Comparison of ENCODE assay signal across 15 cellular contexts in genomic region chr15:77795446-77795845, GRCh38.
DNase-seq lines count a peak whose midpoint lies in the region; ATAC-seq, FAIRE-seq and TF ChIP-seq lines count a peak whose summit lies in the region.
"Had no signal": no experiment of that assay in that cellular context is flagged by ENCODE, and none has a peak within 500 bp of the region (broad histone marks: within the 10 kb centered on the region; RNA-seq: fewer than 3 reads in every experiment).

No MANE protein-coding gene starts in this region.

- H3K4me1 ChIP-seq in DND-41 (ENCODE audit: insufficient read depth, low read length) = peaks cover 30% of the 10 kb centered on the region
- no peaks in the 10 kb centered on the region for H3K4me1 ChIP-seq in HCT116 (ENCODE audit: control insufficient read depth in 1 of 2, insufficient read depth in 2 of 2, low read length in 2 of 2)
- peaks cover 0 to 19% of the 10 kb centered on the region in 2 experiments; a peak in 2 of 5 replicates for H3K4me1 ChIP-seq in K562 (replicated peaks in 1 of 2; ENCODE audit: control insufficient read depth in 2 of 2, insufficient read depth in 2 of 2, low read length in 2 of 2)
- H3K4me1 ChIP-seq in neural progenitor cell = peaks cover 11% of the 10 kb centered on the region

- H3K27me3 ChIP-seq in DND-41 (ENCODE audit: insufficient read depth, low read length, poor library complexity) = no peaks in the 10 kb centered on the region
- no peaks in the 10 kb centered on the region for H3K27me3 ChIP-seq in HCT116 (ENCODE audit: insufficient read depth, low read length)
- peaks cover 0 to 41% of the 10 kb centered on the region in 2 experiments; a peak in 3 of 5 replicates for H3K27me3 ChIP-seq in K562 (ENCODE audit: control insufficient read depth in 2 of 2, insufficient read depth in 2 of 2, low read length in 2 of 2)
- H3K27me3 ChIP-seq in neural progenitor cell = no peaks in the 10 kb centered on the region
- H3K27me3 ChIP-seq in MG63 = no peaks in the 10 kb centered on the region

- WGBS in K562 (ENCODE audit: insufficient coverage, low coverage, missing lambda C conversion rate) = 6% methylated on average over 10 of the region's 10 CpGs

- TF ChIP-seq RAD21 in HCT116 (IDR thresholded peaks at IDR 0.05; ENCODE audit: low read depth) (no peak), K562 (CRISPR knock-in tag; conservative IDR thresholded peaks at IDR 0.05 in 1 of 2, IDR thresholded peaks at IDR 0.05 in 1 of 2) (no peak)

- no peaks in the 10 kb centered on the region for H3K9me3 Mint-ChIP-seq in neural progenitor cell
- H3K9me3 Mint-ChIP-seq: CD14-positive monocyte; CD8-positive, alpha-beta T cell had no signal

- peaks cover 26% of the 10 kb centered on the region for H3K27me3 Mint-ChIP-seq in neural progenitor cell (ENCODE audit: insufficient read depth, low read depth)

- in situ Hi-C loops in K562 (cut with MboI) = no loop called here

- H3K27ac ChIP-seq in DND-41 (ENCODE audit: low read length) = 0 out of 2 replicates have a peak overlapping the region, but pooled peaks have one; percentile 6
- H3K27ac ChIP-seq in HCT116 (ENCODE audit: low read depth, low read length) = no peak overlapping the region
- H3K27ac ChIP-seq in K562 (ENCODE audit: extremely low read depth, low read depth, low read length) = no peak overlapping the region
- H3K27ac ChIP-seq in neural progenitor cell = no peak overlapping the region

- H3K9me3 ChIP-seq in DND-41 (ENCODE audit: insufficient read depth, low read length, severe bottlenecking) (no peaks in the 10 kb centered on the region), HCT116 (ENCODE audit: control insufficient read depth in 1 of 2, insufficient read depth in 1 of 2, low read depth in 1 of 2, low read length in 2 of 2) (no peaks in the 10 kb centered on the region), K562 (replicated peaks; ENCODE audit: control insufficient read depth, insufficient read depth, low read depth, low read length) (no peaks in the 10 kb centered on the region), neural progenitor cell (ENCODE audit: low read depth) (no peaks in the 10 kb centered on the region), MG63 (no peaks in the 10 kb centered on the region)

- TF ChIP-seq POLR2A in HCT116 (IDR thresholded peaks at IDR 0.05; ENCODE audit: borderline replicate concordance, extremely low read depth, insufficient read depth, insufficient read length) (no peak), K562 (conservative IDR thresholded peaks at IDR 0.05) (no peak)

- H3K4me3 Mint-ChIP-seq in neural progenitor cell = no peak overlapping the region
- H3K4me3 Mint-ChIP-seq: CD8-positive, alpha-beta T cell had no signal

- no peaks in the 10 kb centered on the region for H3F3A ChIP-seq in neural progenitor cell (ENCODE audit: low read depth)

- no peak overlapping the region for H3K9ac ChIP-seq in DND-41 (ENCODE audit: low read depth, low read length)
- H3K9ac ChIP-seq in HCT116 (ENCODE audit: low read length) = no peak overlapping the region
- H3K9ac ChIP-seq in K562 (ENCODE audit: insufficient read depth in 1 of 2, low read depth in 2 of 2, low read length in 2 of 2) = peak overlapping the region in 1 of 2 experiments; percentile 66; a peak in 1 of 4 replicates
- H3K9ac ChIP-seq in neural progenitor cell = no peak overlapping the region

- RAD21 ChIA-PET in HCT116 (lab: Charles Lee; ENCODE audit: low non-redundant PET in 1 of 2, low total read pairs in 2 of 2, uncharacterized antibody in 2 of 2, unreplicated experiment in 2 of 2) = no interaction called here

- no peaks in the 10 kb centered on the region for H3K9me2 ChIP-seq in HCT116 (ENCODE audit: insufficient read depth)

- H3K79me2 ChIP-seq in DND-41 (ENCODE audit: insufficient read depth, low read length) = no peaks in the 10 kb centered on the region
- no peaks in the 10 kb centered on the region for H3K79me2 ChIP-seq in HCT116 (ENCODE audit: insufficient read depth, low read length)
- no peaks in the 10 kb centered on the region for H3K79me2 ChIP-seq in K562 (ENCODE audit: control insufficient read depth, insufficient read depth, low read length)
- no peaks in the 10 kb centered on the region for H3K79me2 ChIP-seq in neural progenitor cell (ENCODE audit: low read depth)

- no peak for TF ChIP-seq EP300 in K562 (IDR thresholded peaks at IDR 0.05; ENCODE audit: low read length)

- no peaks in the 10 kb centered on the region for H4K20me1 ChIP-seq in DND-41 (ENCODE audit: insufficient read depth, low read length)
- H4K20me1 ChIP-seq in HCT116 (ENCODE audit: insufficient read depth) = no peaks in the 10 kb centered on the region
- H4K20me1 ChIP-seq in K562 (replicated peaks; ENCODE audit: control insufficient read depth, insufficient read depth, low read length) = peaks cover 4% of the 10 kb centered on the region; the same call in 1 of the 2 replicates
- H4K20me1 ChIP-seq in neural progenitor cell (ENCODE audit: low read depth) = no peaks in the 10 kb centered on the region

- POLR2A ChIA-PET in HCT116 (lab: Charles Lee) = no interaction called here
- POLR2A ChIA-PET in K562 (lab: Yijun Ruan, JAX) = interaction anchor here (0.6 kb wide), 1 partner anchor 677 kb away, joined by 5 read pairs; no protein-coding TSS in a partner anchor

- H3K36me3 ChIP-seq in DND-41 (ENCODE audit: insufficient read depth, low read length) (no peaks in the 10 kb centered on the region), HCT116 (ENCODE audit: control insufficient read depth in 1 of 2, insufficient read depth in 2 of 2, low read length in 2 of 2) (no peaks in the 10 kb centered on the region), K562 (ENCODE audit: control insufficient read depth, insufficient read depth, low read length) (no peaks in the 10 kb centered on the region), neural progenitor cell (no peaks in the 10 kb centered on the region), MG63 (no peaks in the 10 kb centered on the region)

- no TSS peak for BruUV-seq in HCT116 (replicated peaks; lab: Mats Ljungman, UMichigan)
- no TSS peak for BruUV-seq in K562 (replicated peaks; lab: Mats Ljungman, UMichigan)

- ATAC-seq in DND-41 (ENCODE audit: insufficient read depth, low read depth) (no peak), HCT116 (no peak), K562 (no peak), GM21576 (IDR thresholded peaks at IDR 0.05; ENCODE audit: unreplicated experiment) (no peak)
- ATAC-seq: CD8-positive, alpha-beta T cell had no signal

- no peaks in the 10 kb centered on the region for H3K9me1 ChIP-seq in K562 (ENCODE audit: control insufficient read depth, insufficient read depth, low read length)

- H3K4me2 ChIP-seq in DND-41 (ENCODE audit: insufficient read depth, low read length) (no peak overlapping the region), HCT116 (ENCODE audit: low read length) (no peak overlapping the region), K562 (ENCODE audit: insufficient read depth, low read length) (no peak overlapping the region), neural progenitor cell (no peak overlapping the region)

- DNase-seq in DND-41 = no peak
- DNase-seq in HCT116 (ENCODE audit: low read depth, low spot score) = no peak
- DNase-seq in K562 (ENCODE audit: extremely low read depth in 1 of 4, low spot score in 3 of 4) = no peak
- DNase-seq in neural progenitor cell (ENCODE audit: low spot score) = peak; percentile 31
- DNase-seq in MG63 = no peak
- DNase-seq: CD8-positive, alpha-beta T cell; COR-L47; DMS153; DMS79 treated with DMSO at 0.1 percent for 48 hours; GDM1; H7; KG1 had no signal

- H2AFZ ChIP-seq in DND-41 (ENCODE audit: low read depth, low read length) (no peak overlapping the region), HCT116 (ENCODE audit: low read depth, low read length, poor library complexity, severe bottlenecking) (no peak overlapping the region), K562 (ENCODE audit: low read depth, low read length) (no peak overlapping the region), neural progenitor cell (replicated peaks) (no peak overlapping the region)

- FAIRE-seq in K562 (lab: Jason Lieb, UNC) = peak; percentile 11
- FAIRE-seq: D721Med had no signal

- peaks cover 6% of the 10 kb centered on the region for H3K4me1 Mint-ChIP-seq in neural progenitor cell
- H3K4me1 Mint-ChIP-seq: CD14-positive monocyte had no signal

- H3K27ac Mint-ChIP-seq in neural progenitor cell = peak overlapping the region; percentile 81
- H3K27ac Mint-ChIP-seq: CD14-positive monocyte; CD8-positive, alpha-beta T cell had no signal

- CTCF ChIA-PET in HCT116 (lab: Charles Lee) (no interaction called here), K562 (lab: Yijun Ruan, JAX; ENCODE audit: low intra/inter-chr PET ratio) (no interaction called here)

- H3K4me3 ChIP-seq in DND-41 (ENCODE audit: low read depth in 1 of 2, low read length in 2 of 2) = no peak overlapping the region
- H3K4me3 ChIP-seq in HCT116 (replicated peaks in 1 of 2; ENCODE audit: low read depth in 1 of 2, low read length in 2 of 2) = no peak overlapping the region
- no peak overlapping the region for H3K4me3 ChIP-seq in K562
- no peak overlapping the region for H3K4me3 ChIP-seq in neural progenitor cell
- H3K4me3 ChIP-seq in MG63 = no peak overlapping the region

- H3K36me3 Mint-ChIP-seq in neural progenitor cell = no peaks in the 10 kb centered on the region
- H3K36me3 Mint-ChIP-seq: CD14-positive monocyte; CD8-positive, alpha-beta T cell had no signal

- intact Hi-C loops in HCT116 (cut with micrococcal nuclease) = no loop called here
- intact Hi-C loops in K562 (cut with micrococcal nuclease) = no loop called here

- TF ChIP-seq CTCF in DND-41 (IDR thresholded peaks at IDR 0.05; ENCODE audit: borderline replicate concordance, extremely low read depth, low read length, poor library complexity, severe bottlenecking) = no peak
- no peak for TF ChIP-seq CTCF in HCT116 (IDR thresholded peaks at IDR 0.05 in 2 of 3, conservative IDR thresholded peaks at IDR 0.05 in 1 of 3; ENCODE audit: borderline replicate concordance in 1 of 3, insufficient read depth in 1 of 3, low read depth in 2 of 3, low read length in 2 of 3)
- TF ChIP-seq CTCF in K562 (IDR thresholded peaks at IDR 0.05 in 2 of 3, conservative IDR thresholded peaks at IDR 0.05 in 1 of 3; ENCODE audit: insufficient read depth in 2 of 3, low read depth in 1 of 3, low read length in 3 of 3) = no peak
- TF ChIP-seq CTCF in neural progenitor cell (IDR thresholded peaks at IDR 0.05) = no peak

TF ChIP-seq in K562, 482 proteins besides CTCF, POLR2A, EP300 and RAD21:
- TF ChIP-seq EZH2 (IDR thresholded peaks at IDR 0.05; ENCODE audit: borderline replicate concordance, low read depth, low read length) = no peak
- no peak for TF ChIP-seq FOXA3 (CRISPR knock-in tag; conservative IDR thresholded peaks at IDR 0.05 in 1 of 2, IDR thresholded peaks at IDR 0.05 in 1 of 2)
TF ChIP-seq in K562: peak in this region for 0.
